8 cellular contexts compared by ENCODE assay signal in genomic region chr1:2229921-2230700, GRCh38. TPM values are rescaled to one million over a fixed set of nuclear protein-coding genes. Genes with fewer than 3 reads are reported as not detected.
DNase-seq lines count a peak whose midpoint lies in the region; ATAC-seq, FAIRE-seq and TF ChIP-seq lines count a peak whose summit lies in the region.

No MANE protein-coding gene starts in this region.

- DNase-seq in HL-60 (ENCODE audit: low read depth in 1 of 2, low spot score in 1 of 2), result no peak
- peak; percentile 42 for DNase-seq in activated CD4-positive, alpha-beta memory T cell treated with anti-CD3 and anti-CD28 coated beads for 36 hours
- DNase-seq in foreskin fibroblast, result peak in 1 of 2 donors; percentile 68
- DNase-seq in osteoblast (ENCODE audit: insufficient read length, low spot score, missing footprints), result peak; percentile 98
- no peak for DNase-seq in GM19238 (ENCODE audit: insufficient read length, low spot score)
- DNase-seq in NOMO-1 treated with dmso at 0.1 percent for 144 hours (lab: John Stamatoyannopoulos, UW; ENCODE audit: unreplicated experiment), result no peak
- no peak for DNase-seq in GM19239 (ENCODE audit: insufficient read length, low spot score)

- TF ChIP-seq CTCF in HL-60 (IDR thresholded peaks at IDR 0.05; ENCODE audit: insufficient read depth, low read length) (no peak), foreskin fibroblast (IDR thresholded peaks at IDR 0.05; ENCODE audit: low read depth, low read length) (no peak), osteoblast (IDR thresholded peaks at IDR 0.05; ENCODE audit: extremely low read depth, low read depth, low read length) (no peak)

- peaks cover 62% of the 10 kb centered on the region for H4K20me1 ChIP-seq in osteoblast (ENCODE audit: insufficient read depth, low read length)

- peaks cover 7% of the 10 kb centered on the region for H3K36me3 ChIP-seq in osteoblast (ENCODE audit: insufficient read depth, low read length)

- H3K4me2 ChIP-seq in osteoblast (ENCODE audit: insufficient read depth, low read length), result peak overlapping the region; percentile 85

- H3K4me1 ChIP-seq in osteoblast (ENCODE audit: insufficient read depth, low read length), result peaks cover 39% of the 10 kb centered on the region

- peak overlapping the region; percentile 67 for H3K4me3 ChIP-seq in HL-60 (replicated peaks; ENCODE audit: insufficient read depth, low read length)
- peak overlapping the region; percentile 85 for H3K4me3 ChIP-seq in foreskin fibroblast (ENCODE audit: low read depth in 1 of 2, low read length in 2 of 2)
- peak overlapping the region; percentile 88 for H3K4me3 ChIP-seq in osteoblast (ENCODE audit: insufficient read depth, low read length)

- H3K9me3 Mint-ChIP-seq in activated CD4-positive, alpha-beta memory T cell treated with anti-CD3 and anti-CD28 coated beads for 36 hours, result no peaks in the 10 kb centered on the region

- H3K27ac ChIP-seq in HL-60 (replicated peaks) (peak overlapping the region; percentile 57), osteoblast (ENCODE audit: low read depth, low read length) (peak overlapping the region; percentile 69)

- intact Hi-C loops in activated CD4-positive, alpha-beta memory T cell treated with anti-CD3 and anti-CD28 coated beads for 36 hours (cut with micrococcal nuclease), result no loop called here

- peaks cover 5% of the 10 kb centered on the region for H3K27me3 ChIP-seq in HL-60 (ENCODE audit: insufficient read depth, poor library complexity, severe bottlenecking)
- H3K27me3 ChIP-seq in osteoblast (ENCODE audit: insufficient read depth, low read length), result no peaks in the 10 kb centered on the region

- peak overlapping the region; percentile 96 for H3K27ac Mint-ChIP-seq in activated CD4-positive, alpha-beta memory T cell treated with anti-CD3 and anti-CD28 coated beads for 36 hours

- H3K4me1 Mint-ChIP-seq in activated CD4-positive, alpha-beta memory T cell treated with anti-CD3 and anti-CD28 coated beads for 36 hours (ENCODE audit: low read depth), result peaks cover 28% of the 10 kb centered on the region

- H3K9me3 ChIP-seq in osteoblast (ENCODE audit: low read depth, low read length), result no peaks in the 10 kb centered on the region

- FAIRE-seq in GM19239 (lab: Jason Lieb, UNC), result no peak

- H3K4me3 Mint-ChIP-seq in activated CD4-positive, alpha-beta memory T cell treated with anti-CD3 and anti-CD28 coated beads for 36 hours, result peak overlapping the region; percentile 99

- POLR2A ChIA-PET in activated CD4-positive, alpha-beta memory T cell treated with anti-CD3 and anti-CD28 coated beads for 36 hours (lab: Charles Lee), result interaction anchor here (1.1 to 4.3 kb wide), 8 partner anchors 11 to 161 kb away, joined by 3 to 30 read pairs (median 4); partner anchors contain the start of genes MORN1 and RER1

- H2AFZ ChIP-seq in osteoblast (ENCODE audit: low read length), result no peak overlapping the region

- ATAC-seq in HG03196 (IDR thresholded peaks at IDR 0.05; ENCODE audit: unreplicated experiment), result no peak

- peaks cover 68% of the 10 kb centered on the region for H3K79me2 ChIP-seq in osteoblast (ENCODE audit: insufficient read depth, low read length)

- CTCF ChIA-PET in activated CD4-positive, alpha-beta memory T cell treated with anti-CD3 and anti-CD28 coated beads for 36 hours (lab: Charles Lee), result interaction anchor here (0.8 to 7.8 kb wide), 6 partner anchors 27 to 152 kb away, joined by 3 to 45 read pairs (median 5); partner anchors contain the start of gene FAAP20

- H3K27me3 Mint-ChIP-seq in activated CD4-positive, alpha-beta memory T cell treated with anti-CD3 and anti-CD28 coated beads for 36 hours, result peaks cover 1% of the 10 kb centered on the region

- H3K36me3 Mint-ChIP-seq in activated CD4-positive, alpha-beta memory T cell treated with anti-CD3 and anti-CD28 coated beads for 36 hours, result peaks cover 34% of the 10 kb centered on the region

RNA-seq across cellular contexts. Expression of gene SKI, which starts 2.0 kb away (rescaled TPM):
- 10 to 100 TPM; 28.3 to 28.9 TPM for total RNA-seq in activated CD4-positive, alpha-beta memory T cell treated with anti-CD3 and anti-CD28 coated beads for 36 hours
- total RNA-seq in osteoblast, result 48.9 TPM in 2 replicates

RNA-seq across cellular contexts. Expression of gene FAAP20, which starts 35.5 kb away (rescaled TPM):
- total RNA-seq in activated CD4-positive, alpha-beta memory T cell treated with anti-CD3 and anti-CD28 coated beads for 36 hours, result 10 to 100 TPM; 64.9 to 69.8 TPM
- 18.6 and 25.3 TPM in 2 replicates for total RNA-seq in osteoblast

Comparison
In these comparisons a context has a peak if more than half of its experiments do, and no peak if none do; other contexts are left out.
1. DNase-seq: peak in activated CD4-positive, alpha-beta memory T cell treated with anti-CD3 and anti-CD28 coated beads for 36 hours (single experiment) and osteoblast (single experiment); none in HL-60 (0 of 2), GM19238 (single experiment), NOMO-1 treated with dmso at 0.1 percent for 144 hours (single experiment) and GM19239 (single experiment).
2. Peak in every context shown above with its lines, with median percentiles within 50 percentile points of each other: H3K4me3 ChIP-seq.